In the genomic region with DNA sequence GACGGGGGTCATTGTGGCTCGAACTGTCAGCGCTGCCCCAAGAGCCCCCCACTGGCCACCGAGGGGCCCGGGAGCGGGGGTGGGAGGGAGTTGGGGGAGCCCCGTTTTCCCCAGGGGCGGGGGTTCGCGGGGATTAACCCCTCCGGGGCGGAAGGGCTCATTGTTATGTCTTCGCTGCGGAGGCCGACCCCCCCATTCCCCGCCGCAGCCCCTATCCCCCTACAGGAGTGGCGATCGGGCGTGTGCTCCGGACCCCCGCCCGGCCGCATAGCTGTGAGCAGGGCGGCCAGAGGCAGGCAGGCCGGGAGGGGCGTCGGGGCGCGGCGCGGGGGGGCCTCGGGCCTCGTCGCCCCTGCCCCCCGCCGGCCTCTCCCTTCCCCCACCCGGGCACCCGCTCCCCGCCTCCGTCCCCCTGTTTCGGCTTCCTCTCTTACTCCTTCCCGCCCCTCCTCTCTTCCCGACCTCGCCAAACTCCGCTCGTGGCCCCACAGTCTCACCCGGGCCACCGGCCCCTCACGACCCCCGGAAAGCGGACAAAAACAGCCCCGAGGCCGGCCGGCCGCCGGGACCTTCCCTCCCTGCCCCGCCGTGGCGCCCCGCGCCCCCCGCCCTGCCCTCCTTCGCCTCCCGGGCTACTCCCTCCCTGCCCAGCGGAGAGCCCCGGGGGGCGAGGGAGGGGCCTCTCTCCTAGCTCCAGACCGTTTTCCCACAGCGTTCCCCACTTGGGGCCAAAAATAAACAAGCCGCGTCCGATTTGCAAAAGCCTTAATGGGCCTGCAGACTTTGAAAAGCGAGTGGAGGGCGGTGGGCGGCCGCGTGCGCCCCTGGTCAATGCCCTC, we compare ENCODE assay signal across 8 cellular contexts. TPM values are rescaled to one million over a fixed set of nuclear protein-coding genes. Genes with fewer than 3 reads are reported as not detected.
DNase-seq lines count a peak whose midpoint lies in the region; FAIRE-seq and TF ChIP-seq lines count a peak whose summit lies in the region.

No MANE protein-coding gene starts in this region.

- H3K9me3 Mint-ChIP-seq in astrocyte (ENCODE audit: unreplicated experiment) = no peaks in the 10 kb centered on the region

- under 1% methylated on average over 11 of the region's 79 CpGs for WGBS in hepatocyte (ENCODE audit: low lambda C conversion rate, missing lambda C conversion rate)

- H3K9me2 ChIP-seq in hepatocyte (replicated peaks; ENCODE audit: insufficient read depth) = no peaks in the 10 kb centered on the region

- H3K9me3 ChIP-seq in NT2/D1 (ENCODE audit: insufficient read depth, low read length) (no peaks in the 10 kb centered on the region), astrocyte (ENCODE audit: insufficient read depth, low read depth, low read length) (no peaks in the 10 kb centered on the region), hepatocyte (ENCODE audit: low read depth) (no peaks in the 10 kb centered on the region)

- peak; percentile 67 for DNase-seq in GM03348 (ENCODE audit: low spot score)
- peak; percentile 16 for DNase-seq in HCEC 1CT
- no peak for DNase-seq in NT2/D1 (ENCODE audit: low read depth, low spot score)
- DNase-seq in astrocyte (ENCODE audit: low read depth) = no peak
- peak; percentile 42 for DNase-seq in hepatocyte (ENCODE audit: low spot score)
- DNase-seq in skeletal muscle cell (ENCODE audit: low read depth) = no peak
- DNase-seq in T1000 (lab: John Stamatoyannopoulos, UW) = no peak
- no peak for DNase-seq in pons (ENCODE audit: low spot score)

- FAIRE-seq in astrocyte (lab: Jason Lieb, UNC) = no peak

- H3K36me3 ChIP-seq in NT2/D1 (ENCODE audit: insufficient read depth, insufficient read length, low read length) (peaks cover 26% of the 10 kb centered on the region), astrocyte (ENCODE audit: insufficient read depth, low read length) (no peaks in the 10 kb centered on the region), hepatocyte (replicated peaks; ENCODE audit: insufficient read depth, low read depth) (no peaks in the 10 kb centered on the region)

- peak overlapping the region; percentile 51 for H3K27ac ChIP-seq in astrocyte (ENCODE audit: low read depth, low read length)
- H3K27ac ChIP-seq in hepatocyte = peak overlapping the region; percentile 81

- H3K4me2 ChIP-seq in astrocyte (ENCODE audit: low read length) (peak overlapping the region; percentile 98), hepatocyte (peak overlapping the region; percentile 95)

- H3K4me1 ChIP-seq in NT2/D1 (ENCODE audit: insufficient read depth, insufficient read length) (no peaks in the 10 kb centered on the region), astrocyte (ENCODE audit: insufficient read depth, low read length) (peaks cover 13% of the 10 kb centered on the region), hepatocyte (ENCODE audit: insufficient read depth) (peaks cover 40% of the 10 kb centered on the region)

- peaks cover 28% of the 10 kb centered on the region for H3K79me2 ChIP-seq in astrocyte (ENCODE audit: insufficient read depth, low read length)
- H3K79me2 ChIP-seq in hepatocyte = peaks cover 51% of the 10 kb centered on the region

- H3K36me3 Mint-ChIP-seq in astrocyte (ENCODE audit: low read depth, unreplicated experiment) = peaks cover 1% of the 10 kb centered on the region

- H3K9ac ChIP-seq in NT2/D1 (ENCODE audit: insufficient read length, low read depth) (peak overlapping the region; percentile 76), astrocyte (ENCODE audit: low read length) (peak overlapping the region; percentile 86)

- peak overlapping the region; percentile 94 for H3K27ac Mint-ChIP-seq in astrocyte (ENCODE audit: unreplicated experiment)

- H3K4me3 Mint-ChIP-seq in astrocyte (ENCODE audit: unreplicated experiment) = peak overlapping the region; percentile 98

- H4K20me1 ChIP-seq in astrocyte (ENCODE audit: insufficient read depth, low read length) (peaks cover 41% of the 10 kb centered on the region), hepatocyte (ENCODE audit: insufficient read depth, poor library complexity, severe bottlenecking) (peaks cover 10% of the 10 kb centered on the region)

- no peaks in the 10 kb centered on the region for H3K27me3 Mint-ChIP-seq in astrocyte (ENCODE audit: low read depth, unreplicated experiment)

- no peak for TF ChIP-seq CTCF in astrocyte (IDR thresholded peaks at IDR 0.05; ENCODE audit: insufficient read depth, low read depth, low read length)
- no peak for TF ChIP-seq CTCF in hepatocyte (IDR thresholded peaks at IDR 0.05; ENCODE audit: poor library complexity)

- H3K4me3 ChIP-seq in NT2/D1 (ENCODE audit: insufficient read length, low read depth) (peak overlapping the region; percentile 67), astrocyte (ENCODE audit: insufficient read depth, low read depth, low read length) (peak overlapping the region; percentile 67), hepatocyte (peak overlapping the region; percentile 96), skeletal muscle cell (ENCODE audit: low read depth, low read length) (peak overlapping the region; percentile 76)

- H2AFZ ChIP-seq in astrocyte (ENCODE audit: low read depth, low read length) (peak overlapping the region; percentile 69), hepatocyte (peak overlapping the region; percentile 71)

- H3K27me3 ChIP-seq in NT2/D1 (ENCODE audit: insufficient read depth, insufficient read length) = peaks cover 2% of the 10 kb centered on the region
- H3K27me3 ChIP-seq in astrocyte (ENCODE audit: insufficient read depth, low read length) = no peaks in the 10 kb centered on the region
- H3K27me3 ChIP-seq in hepatocyte = no peaks in the 10 kb centered on the region

- peaks cover 34% of the 10 kb centered on the region for H3K4me1 Mint-ChIP-seq in astrocyte (ENCODE audit: low read depth, unreplicated experiment)

RNA-seq across cellular contexts. Expression of gene UBE2E1, which starts 0.8 kb away (rescaled TPM):
- total RNA-seq in astrocyte (145 and 150 TPM in 2 replicates), hepatocyte (174 and 179 TPM in 2 replicates)
- polyA plus RNA-seq in hepatocyte = 13.9 and 20.8 TPM in 2 replicates

Comparison
In these comparisons a context has a peak if more than half of its experiments do, and no peak if none do; other contexts are left out.
1. DNase-seq: peak in GM03348 (single experiment), HCEC 1CT (single experiment) and hepatocyte (single experiment); none in NT2/D1 (single experiment), astrocyte (single experiment), skeletal muscle cell (single experiment), T1000 (single experiment) and pons (single experiment).
2. Peak in every context shown above with its lines, with median percentiles within 50 percentile points of each other: H3K4me3 ChIP-seq.